In genomic region chr5:164235176-164235914, GRCh38 we compare ENCODE assay signal across 15 cellular contexts.
DNase-seq lines count a peak whose midpoint lies in the region; TF ChIP-seq lines count a peak whose summit lies in the region.
"Had no signal": no experiment of that assay in that cellular context is flagged by ENCODE, and none has a peak within 500 bp of the region (broad histone marks: within the 10 kb centered on the region; RNA-seq: fewer than 3 reads in every experiment).

No MANE protein-coding gene starts in this region.

- no peak overlapping the region for H3K4me3 ChIP-seq in AG10803 (ENCODE audit: low read length)
- no peak overlapping the region for H3K4me3 ChIP-seq in epithelial cell of esophagus (ENCODE audit: low read length)
- H3K4me3 ChIP-seq in left ventricle myocardium inferior = no peak overlapping the region
- H3K4me3 ChIP-seq in lower leg skin (ENCODE audit: low read depth, poor library complexity, severe bottlenecking) = no peak overlapping the region
- H3K4me3 ChIP-seq: thoracic aorta had no signal

- intact Hi-C loops in left ventricle myocardium inferior (cut with micrococcal nuclease) = no loop called here
- intact Hi-C loops in lower leg skin (cut with DNase I; ENCODE audit: low total_unique reads) = no loop called here

- TF ChIP-seq CTCF in AG10803 (conservative IDR thresholded peaks at IDR 0.05; ENCODE audit: low read length) (no peak), epithelial cell of esophagus (IDR thresholded peaks at IDR 0.05; ENCODE audit: insufficient read depth, low read depth, low read length, missing control alignments) (no peak), left ventricle myocardium inferior (IDR thresholded peaks at IDR 0.05; ENCODE audit: borderline replicate concordance) (no peak), lower leg skin (IDR thresholded peaks at IDR 0.05) (no peak)

- no peaks in the 10 kb centered on the region for H3K27me3 ChIP-seq in left ventricle myocardium inferior (ENCODE audit: low read depth)

- TF ChIP-seq POLR2A in lower leg skin (IDR thresholded peaks at IDR 0.05) = no peak

- H3K36me3 ChIP-seq in left ventricle myocardium inferior = no peaks in the 10 kb centered on the region
- H3K36me3 ChIP-seq: thoracic aorta had no signal

- H3K4me1 ChIP-seq in left ventricle myocardium inferior = no peaks in the 10 kb centered on the region

- H3K9me3 ChIP-seq in left ventricle myocardium inferior (replicated peaks) = no peaks in the 10 kb centered on the region
- H3K9me3 ChIP-seq: thoracic aorta had no signal

- no peak overlapping the region for H3K27ac ChIP-seq in left ventricle myocardium inferior (replicated peaks)
- H3K27ac ChIP-seq: thoracic aorta had no signal

- WGBS in lower leg skin, 2 donors = 43 to 52% methylated on average over 3 of the region's 3 CpGs

- peak; percentile 35 for DNase-seq in AG10803 (ENCODE audit: low read depth)
- peak; percentile 23 for DNase-seq in M059J (ENCODE audit: low read depth)
- DNase-seq in epithelial cell of esophagus (ENCODE audit: low read depth) = peak; percentile 43
- peak; percentile 72 for DNase-seq in myocyte (ENCODE audit: low read depth)
- no peak for DNase-seq in COLO829 (ENCODE audit: low spot score)
- no peak for DNase-seq in left ventricle myocardium inferior
- no peak for DNase-seq in lower leg skin (ENCODE audit: low spot score in 2 of 2)
- DNase-seq in retina = no peak
- DNase-seq: activated CD4-positive, CD25-positive, alpha-beta regulatory T cell treated with anti-CD3 and anti-CD28 coated beads, Interleukin-2, amount 50 U/mL, for 72 hours; activated T-cell treated with anti-CD3 and anti-CD28 coated beads for 4 hours; immature natural killer cell; KG1; NCI-H526 treated with DMSO at 0.1 percent for 48 hours; T-helper 1 cell had no signal

Comparison
In these comparisons a context has a peak if more than half of its experiments do, and no peak if none do; other contexts are left out.
1. DNase-seq: peak in AG10803 (single experiment), M059J (single experiment), epithelial cell of esophagus (single experiment) and myocyte (single experiment); none in COLO829 (single experiment), left ventricle myocardium inferior (single experiment), lower leg skin (0 of 2) and retina (single experiment).